15 cellular contexts compared by ENCODE assay signal in the genomic region with DNA sequence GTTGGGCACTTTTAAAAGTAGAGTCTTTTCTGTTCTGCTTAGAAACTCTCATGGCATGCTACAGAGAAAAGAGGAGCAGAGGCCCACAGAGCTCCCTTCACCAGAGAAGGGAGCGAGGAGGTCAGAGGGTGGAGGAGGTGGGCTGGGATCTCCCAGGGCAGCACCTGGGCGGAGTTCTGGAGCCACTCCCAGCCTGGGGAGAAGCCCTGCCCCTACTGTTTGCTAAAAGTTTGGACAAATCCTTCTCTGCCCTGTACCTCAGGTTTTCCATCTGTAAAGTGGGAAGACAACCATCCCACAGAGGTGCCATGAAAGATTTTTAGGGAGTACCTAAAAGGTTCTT.
DNase-seq lines count a peak whose midpoint lies in the region; ATAC-seq and TF ChIP-seq lines count a peak whose summit lies in the region.
"Had no signal": no experiment of that assay in that cellular context is flagged by ENCODE, and none has a peak within 500 bp of the region (broad histone marks: within the 10 kb centered on the region; RNA-seq: fewer than 3 reads in every experiment).

No MANE protein-coding gene starts in this region.

- peak overlapping the region; percentile 85 for H3K4me2 ChIP-seq in MM.1S (ENCODE audit: low read depth, low read length)

- H3K9ac ChIP-seq in MM.1S (ENCODE audit: low read length), result peak overlapping the region; percentile 80

- DNase-seq in MM.1S, result no peak
- no peak for DNase-seq in dorsolateral prefrontal cortex
- DNase-seq in substantia nigra (lab: John Stamatoyannopoulos, UW), result no peak
- no peak for DNase-seq in cortex of kidney (lab: John Stamatoyannopoulos, UW)
- DNase-seq in H4 (ENCODE audit: low spot score), result no peak
- DNase-seq: CD8-positive, alpha-beta memory T cell; NCI-H1105 treated with DMSO at 0.1 percent for 48 hours; NCI-H1694; NCI-H2081 treated with DMSO at 0.1 percent for 48 hours; NCI-H748 treated with DMSO at 0.1 percent for 48 hours; SHP77 had no signal

- ATAC-seq in GM19035 (IDR thresholded peaks at IDR 0.05; ENCODE audit: unreplicated experiment), result peak; percentile 5
- ATAC-seq in GM19455 (IDR thresholded peaks at IDR 0.05; ENCODE audit: unreplicated experiment), result no peak
- ATAC-seq: K562, SK-N-SH treated with all-trans-retinoic acid at 6 μM for 48 hours had no signal

- H3K9me2 ChIP-seq in MM.1S (replicated peaks; ENCODE audit: insufficient read depth, low read length), result no peaks in the 10 kb centered on the region

- H3K27me3 ChIP-seq in MM.1S (replicated peaks; ENCODE audit: insufficient read depth, low read length) (no peaks in the 10 kb centered on the region), dorsolateral prefrontal cortex (no peaks in the 10 kb centered on the region)

- H3K9me3 ChIP-seq in MM.1S (replicated peaks; ENCODE audit: insufficient read depth, low read length), result no peaks in the 10 kb centered on the region

- H4K20me1 ChIP-seq in MM.1S (ENCODE audit: insufficient read depth, low read length), result no peaks in the 10 kb centered on the region

- H3K36me3 ChIP-seq in MM.1S (replicated peaks; ENCODE audit: insufficient read depth, low read length), result no peaks in the 10 kb centered on the region

- H3K4me3 ChIP-seq in MM.1S (ENCODE audit: low read length), result peak overlapping the region; percentile 35; the same call in 1 of the 2 replicates
- H3K4me3 ChIP-seq in dorsolateral prefrontal cortex, result peak overlapping the region in 3 of 59 donors; percentile 1 to 22 (median 10)
- H3K4me3 ChIP-seq: K562 had no signal

- peaks cover 31% of the 10 kb centered on the region for H3K4me1 ChIP-seq in MM.1S (ENCODE audit: low read length)

- TF ChIP-seq CTCF in MM.1S (IDR thresholded peaks at IDR 0.05; ENCODE audit: low read length) (no peak), dorsolateral prefrontal cortex (IDR thresholded peaks at IDR 0.05 in 54 of 56, conservative IDR thresholded peaks at IDR 0.05 in 2 of 56; ENCODE audit: low read depth in 1 of 56, partially characterized antibody in 56 of 56) (no peak)

- peak overlapping the region; percentile 33 for H2AFZ ChIP-seq in MM.1S (ENCODE audit: low read length)

- H3K27ac ChIP-seq in MM.1S (ENCODE audit: low read length), result peak overlapping the region; percentile 99
- H3K27ac ChIP-seq in dorsolateral prefrontal cortex, result peak overlapping the region in 56 of 59 donors; percentile 13 to 93 (median 79)
- peak overlapping the region; percentile 76 for H3K27ac ChIP-seq in substantia nigra (ENCODE audit: low read depth, low read length, poor library complexity, severe bottlenecking)

- H3K79me2 ChIP-seq in MM.1S (ENCODE audit: low read length), result no peaks in the 10 kb centered on the region

- H3F3A ChIP-seq in MM.1S (ENCODE audit: insufficient read depth, low read length), result peaks cover 26% of the 10 kb centered on the region

- intact Hi-C loops in dorsolateral prefrontal cortex (cut with DNase I), result no loop called here
